19 cellular contexts compared by ENCODE assay signal in the genomic region with DNA sequence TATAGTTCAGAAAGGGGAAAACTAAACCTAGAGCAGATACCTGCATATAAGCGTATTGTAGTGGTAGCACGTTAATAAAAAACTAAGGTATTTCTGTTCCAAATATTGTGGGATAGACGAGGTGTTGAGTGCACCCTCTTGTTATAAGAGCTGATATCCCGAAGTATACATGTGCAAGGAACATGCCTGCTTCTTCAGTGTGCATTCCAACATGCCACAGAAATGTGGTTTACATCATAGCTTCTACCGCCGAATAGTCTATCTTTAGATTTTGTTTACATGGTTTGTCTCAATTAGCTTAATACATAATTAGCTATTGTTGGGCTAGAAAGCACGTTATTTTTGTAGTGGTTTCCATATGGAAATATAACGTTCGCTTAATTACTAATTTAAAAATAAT. TPM values are rescaled to one million over a fixed set of nuclear protein-coding genes. Genes with fewer than 3 reads are reported as not detected.
DNase-seq lines count a peak whose midpoint lies in the region; ATAC-seq and TF ChIP-seq lines count a peak whose summit lies in the region.
"Had no signal": no experiment of that assay in that cellular context is flagged by ENCODE, and none has a peak within 500 bp of the region (broad histone marks: within the 10 kb centered on the region; RNA-seq: fewer than 3 reads in every experiment).

No MANE protein-coding gene starts in this region.

- TF ChIP-seq CTCF in BE2C (IDR thresholded peaks at IDR 0.05; ENCODE audit: low read depth, low read length) = no peak
- TF ChIP-seq CTCF in esophagus muscularis mucosa (IDR thresholded peaks at IDR 0.05) = no peak
- TF ChIP-seq CTCF in ovary (IDR thresholded peaks at IDR 0.05) = no peak
- no peak for TF ChIP-seq CTCF in psoas muscle (IDR thresholded peaks at IDR 0.05)
- TF ChIP-seq CTCF in lower lobe of right lung (IDR thresholded peaks at IDR 0.05) = no peak
- no peak for TF ChIP-seq CTCF in upper lobe of left lung (IDR thresholded peaks at IDR 0.05)

- intact Hi-C loops in esophagus muscularis mucosa (cut with DNase I) = loop anchor here (5.0 to 10.0 kb wide), 2 partner anchors 326 to 429 kb away; no protein-coding TSS in a partner anchor
- intact Hi-C loops in ovary (cut with DNase I) = no loop called here
- intact Hi-C loops in psoas muscle (cut with DNase I) = no loop called here
- intact Hi-C loops in lower lobe of right lung (cut with DNase I) = no loop called here

- DNase-seq in BE2C (no peak), RPMI8226 (peak; percentile 62), esophagus muscularis mucosa (ENCODE audit: extremely low spot score) (no peak), ovary (no peak), psoas muscle (no peak), lower lobe of right lung (no peak), upper lobe of left lung (no peak)
- DNase-seq: activated CD4-positive, alpha-beta T cell treated with anti-CD3 and anti-CD28 coated beads for 48 hours; activated effector memory CD4-positive, alpha-beta T cell treated with anti-CD3 and anti-CD28 coated beads, Interleukin-2, amount 50 U/mL, for 16 hours; left cardiac atrium; NCI-H1436; NCI-H524; stimulated activated CD4-positive, alpha-beta T cell treated with anti-CD3 and anti-CD28 coated beads, Interleukin-4, amount 100 ng/mL, for 4 hours; stimulated activated naive CD8-positive, alpha-beta T cell treated with anti-CD3 and anti-CD28 coated beads, Interleukin-15, amount 100 ng/mL, for 72 hours had no signal

- no peak for ATAC-seq in psoas muscle
- ATAC-seq in lower lobe of right lung = no peak
- ATAC-seq in GM21360 (IDR thresholded peaks at IDR 0.05; ENCODE audit: unreplicated experiment) = no peak
- ATAC-seq in upper lobe of left lung (ENCODE audit: low FRiP score in 2 of 2) = no peak
- ATAC-seq: left cardiac atrium; stimulated activated naive CD8-positive, alpha-beta T cell treated with anti-CD3 and anti-CD28 coated beads, Interleukin-15, amount 100 ng/mL, for 72 hours had no signal

- H3K9me3 ChIP-seq in BE2C = no peaks in the 10 kb centered on the region
- H3K9me3 ChIP-seq in esophagus muscularis mucosa = no peaks in the 10 kb centered on the region
- H3K9me3 ChIP-seq in ovary = no peaks in the 10 kb centered on the region
- H3K9me3 ChIP-seq in psoas muscle = no peaks in the 10 kb centered on the region
- no peaks in the 10 kb centered on the region for H3K9me3 ChIP-seq in lower lobe of right lung
- no peaks in the 10 kb centered on the region for H3K9me3 ChIP-seq in upper lobe of left lung

- WGBS in esophagus muscularis mucosa = 52% methylated on average over 9 of the region's 9 CpGs
- WGBS in ovary, 3 donors = 67 to 73% (median 71%) methylated on average over 9 of the region's 9 CpGs
- WGBS in psoas muscle, 3 donors = 75 to 81% (median 80%) methylated on average over 9 of the region's 9 CpGs
- 26 to 33% methylated on average over 9 of the region's 9 CpGs for WGBS in upper lobe of left lung, 2 donors

- TF ChIP-seq POLR2A in esophagus muscularis mucosa (IDR thresholded peaks at IDR 0.05; ENCODE audit: low read depth) (no peak), ovary (IDR thresholded peaks at IDR 0.05) (no peak), upper lobe of left lung (IDR thresholded peaks at IDR 0.05) (no peak)

- peak overlapping the region; percentile 89 for H3K4me3 ChIP-seq in BE2C (ENCODE audit: low read depth, low read length)
- peak overlapping the region; percentile 79 to 91 (median 84) for H3K4me3 ChIP-seq in esophagus muscularis mucosa
- peak overlapping the region; percentile 71 for H3K4me3 ChIP-seq in ovary
- no peak overlapping the region for H3K4me3 ChIP-seq in psoas muscle
- H3K4me3 ChIP-seq in lower lobe of right lung = no peak overlapping the region
- peak overlapping the region in 2 of 4 donors; percentile 64 to 67 for H3K4me3 ChIP-seq in upper lobe of left lung
- H3K4me3 ChIP-seq: BLaER1, cardiac muscle cell had no signal

- H3K27ac ChIP-seq in esophagus muscularis mucosa (replicated peaks in 1 of 4) (peak overlapping the region; percentile 90 to 94 (median 92)), ovary (peak overlapping the region in 1 of 2 donors; percentile 88), psoas muscle (no peak overlapping the region), lower lobe of right lung (no peak overlapping the region), upper lobe of left lung (no peak overlapping the region)
- H3K27ac ChIP-seq: BLaER1, cardiac muscle cell, RWPE1 had no signal

- TF ChIP-seq EP300 in esophagus muscularis mucosa (IDR thresholded peaks at IDR 0.05) (no peak), ovary (IDR thresholded peaks at IDR 0.05) (no peak), upper lobe of left lung (IDR thresholded peaks at IDR 0.05) (no peak)

- H3K27me3 ChIP-seq in BE2C (peaks cover 17% of the 10 kb centered on the region), esophagus muscularis mucosa (peaks cover 0 to 20% (median 1%) of the 10 kb centered on the region in 4 donors), ovary (no peaks in the 10 kb centered on the region), psoas muscle (ENCODE audit: insufficient read depth in 3 of 3, low read length in 2 of 3) (peaks cover 0 to 33% (median 12%) of the 10 kb centered on the region in 3 donors), lower lobe of right lung (ENCODE audit: low read depth) (peaks cover 42% of the 10 kb centered on the region), upper lobe of left lung (peaks cover 0 to 20% (median 4%) of the 10 kb centered on the region in 4 donors)

- H3K4me1 ChIP-seq in BE2C = no peaks in the 10 kb centered on the region; the same call in 1 of the 2 replicates
- H3K4me1 ChIP-seq in esophagus muscularis mucosa = peaks cover 8 to 52% (median 44%) of the 10 kb centered on the region in 4 donors
- H3K4me1 ChIP-seq in ovary (ENCODE audit: insufficient read depth) = peaks cover 1% of the 10 kb centered on the region
- no peaks in the 10 kb centered on the region for H3K4me1 ChIP-seq in psoas muscle
- H3K4me1 ChIP-seq in lower lobe of right lung = peaks cover 25% of the 10 kb centered on the region
- peaks cover 17 to 26% (median 25%) of the 10 kb centered on the region in 4 donors for H3K4me1 ChIP-seq in upper lobe of left lung
- H3K4me1 ChIP-seq: BLaER1 had no signal

- H3K36me3 ChIP-seq in BE2C (no peaks in the 10 kb centered on the region), esophagus muscularis mucosa (no peaks in the 10 kb centered on the region), ovary (no peaks in the 10 kb centered on the region), psoas muscle (ENCODE audit: insufficient read depth in 1 of 2, low read depth in 1 of 2) (no peaks in the 10 kb centered on the region), lower lobe of right lung (no peaks in the 10 kb centered on the region), upper lobe of left lung (no peaks in the 10 kb centered on the region)
- H3K36me3 ChIP-seq: BLaER1, cardiac muscle cell had no signal

RNA-seq across cellular contexts. Expression of gene CHRM3, which starts 2.2 kb away (rescaled TPM):
- polyA plus RNA-seq in BE2C (2012; ENCODE audit: insufficient read depth, insufficient read length, low read depth) = 1.3 TPM
- 100 to 1,000 TPM in 1 of 4 donors, 10 to 100 TPM in 3; 75.5 to 118 (median 85.9) TPM for total RNA-seq in esophagus muscularis mucosa
- 10 to 100 TPM in 5 of 7 donors, 1 to 10 TPM in 2; 1.2 to 39.9 (median 12.6) TPM for total RNA-seq in ovary
- 1 to 10 TPM; 3.6 to 4.0 TPM for polyA plus RNA-seq in ovary
- total RNA-seq in psoas muscle = under 1 TPM in 3 of 4 donors, not detected in 1; 0.02 to 0.32 (median 0.13) TPM
- polyA plus RNA-seq in psoas muscle = under 1 TPM; 0.03 to 0.07 (median 0.06) TPM
- 6.0 TPM for total RNA-seq in lower lobe of right lung
- 1 to 10 TPM; 3.1 to 9.7 (median 5.6) TPM for total RNA-seq in upper lobe of left lung
- total RNA-seq: A673 had no signal

Comparison
In these comparisons a context has a peak if more than half of its experiments do, and no peak if none do; other contexts are left out.
1. H3K4me3 ChIP-seq: peak in BE2C (single experiment), esophagus muscularis mucosa (4 of 4) and ovary (single experiment); none in psoas muscle (single experiment) and lower lobe of right lung (single experiment).
2. H3K27ac ChIP-seq: peak in esophagus muscularis mucosa (4 of 4); none in psoas muscle (single experiment), lower lobe of right lung (single experiment) and upper lobe of left lung (0 of 4).